Comparison of ENCODE assay signal across 18 cellular contexts in the genomic region with DNA sequence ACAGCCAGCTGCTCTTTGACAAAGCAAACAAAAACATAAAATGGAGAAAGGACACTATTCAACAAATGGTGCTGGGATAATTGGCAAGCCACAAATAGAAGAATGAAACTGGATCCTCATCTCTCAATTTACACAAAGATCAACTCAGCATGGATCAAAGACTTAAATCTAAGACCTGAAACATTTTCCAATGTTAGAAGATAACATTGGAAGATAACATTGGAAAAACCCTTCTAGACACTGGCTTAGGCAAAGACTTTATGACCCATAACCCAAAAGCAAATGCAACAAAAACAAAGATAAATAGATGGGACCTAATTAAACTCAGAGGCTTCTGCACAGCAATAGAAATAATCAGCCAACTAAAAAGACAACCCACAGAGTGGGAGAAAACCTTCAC.
"Had no signal": no experiment of that assay in that cellular context is flagged by ENCODE, and none has a peak within 500 bp of the region (broad histone marks: within the 10 kb centered on the region; RNA-seq: fewer than 3 reads in every experiment).

No MANE protein-coding gene starts in this region.

- H3K36me3 Mint-ChIP-seq: activated naive CD8-positive, alpha-beta T cell treated with anti-CD3 and anti-CD28 coated beads, Interleukin-2, amount 10 ng/mL, durations not matched to agents 7 days and 5 days; WTC11 had no signal

- H3K27ac Mint-ChIP-seq: activated CD4-positive, alpha-beta T cell treated with anti-CD3 and anti-CD28 coated beads for 36 hours; activated naive CD8-positive, alpha-beta T cell treated with anti-CD3 and anti-CD28 coated beads, Interleukin-2, amount 10 ng/mL, durations not matched to agents 7 days and 5 days; WTC11 had no signal

- FAIRE-seq: endothelial cell of umbilical vein had no signal

- DNase-seq: activated CD4-positive, alpha-beta T cell treated with anti-CD3 and anti-CD28 coated beads for 36 hours; activated CD4-positive, alpha-beta T cell treated with anti-CD3 and anti-CD28 coated beads, Interleukin-2, amount 50 U/mL, for 48 hours; activated naive CD4-positive, alpha-beta T cell; activated naive CD8-positive, alpha-beta T cell treated with anti-CD3 and anti-CD28 coated beads, Interleukin-2, amount 10 ng/mL, durations not matched to agents 7 days and 5 days; activated T-cell treated with anti-CD3 and anti-CD28 coated beads for 4 hours; amygdala; body of pancreas; dermis blood vessel endothelial cell; effector memory CD4-positive, alpha-beta T cell; heart right ventricle; left ventricle myocardium superior; occipital lobe; retina; stimulated activated CD8-positive, alpha-beta memory T cell treated with anti-CD3 and anti-CD28 coated beads, Interleukin-4, amount 100 ng/mL, for 48 hours; stimulated activated naive CD4-positive, alpha-beta T cell; upper lobe of right lung had no signal

- ATAC-seq: activated CD4-positive, alpha-beta T cell treated with anti-CD3 and anti-CD28 coated beads for 36 hours; body of pancreas; heart right ventricle; left ventricle myocardium superior; upper lobe of right lung; WTC11 had no signal
